10 cellular contexts compared by ENCODE assay signal in genomic region chr13:64928704-64929499, GRCh38.
DNase-seq lines count a peak whose midpoint lies in the region; ATAC-seq and TF ChIP-seq lines count a peak whose summit lies in the region.
"Had no signal": no experiment of that assay in that cellular context is flagged by ENCODE, and none has a peak within 500 bp of the region (broad histone marks: within the 10 kb centered on the region; RNA-seq: fewer than 3 reads in every experiment).

No MANE protein-coding gene starts in this region.

- no peak for TF ChIP-seq CTCF in AG04450 (IDR thresholded peaks at IDR 0.05; ENCODE audit: low read depth, low read length)

- no peak overlapping the region for H3K4me3 ChIP-seq in AG04450 (ENCODE audit: low read depth, low read length)
- no peak overlapping the region for H3K4me3 ChIP-seq in effector memory CD4-positive, alpha-beta T cell (ENCODE audit: insufficient read depth, low read depth, low read length, poor library complexity, severe bottlenecking)
- H3K4me3 ChIP-seq: K562 had no signal

- CTCF ChIA-PET in AG04450 (lab: Charles Lee) = no interaction called here

- H3K27me3 ChIP-seq in AG04450 (ENCODE audit: control insufficient read depth, insufficient read depth, low read length) = no peaks in the 10 kb centered on the region
- no peaks in the 10 kb centered on the region for H3K27me3 ChIP-seq in effector memory CD4-positive, alpha-beta T cell (replicated peaks; ENCODE audit: control insufficient read depth, insufficient read depth, low read length, poor library complexity, severe bottlenecking)

- peak; percentile 27 for DNase-seq in AG04450 (ENCODE audit: low read depth, low spot score)
- DNase-seq in dermis blood vessel endothelial cell = peak; percentile 65
- no peak for DNase-seq in COR-L47 (lab: John Stamatoyannopoulos, UW)
- no peak for DNase-seq in activated CD4-positive, CD25-positive, alpha-beta regulatory T cell (lab: John Stamatoyannopoulos, UW)
- DNase-seq in effector memory CD4-positive, alpha-beta T cell = no peak
- no peak for DNase-seq in midbrain (lab: John Stamatoyannopoulos, UW)
- DNase-seq: CD4-positive, alpha-beta memory T cell had no signal

- POLR2A ChIA-PET in AG04450 (lab: Yijun Ruan, JAX) = no interaction called here

- peaks cover 6% of the 10 kb centered on the region; the same call in 1 of the 2 replicates for H3K9me3 ChIP-seq in AG04450 (ENCODE audit: control insufficient read depth, insufficient read depth, low read length)
- H3K9me3 ChIP-seq in effector memory CD4-positive, alpha-beta T cell (ENCODE audit: control insufficient read depth, low read length) = no peaks in the 10 kb centered on the region

- peak; percentile 79 for ATAC-seq in GM21381 (IDR thresholded peaks at IDR 0.05; ENCODE audit: unreplicated experiment)
- ATAC-seq in HG03457 (IDR thresholded peaks at IDR 0.05; ENCODE audit: unreplicated experiment) = peak; percentile 78
- ATAC-seq: K562 had no signal

- H3K36me3 ChIP-seq in effector memory CD4-positive, alpha-beta T cell (ENCODE audit: control insufficient read depth, insufficient read depth, low read length) = no peaks in the 10 kb centered on the region

- no peaks in the 10 kb centered on the region for H3K4me1 ChIP-seq in effector memory CD4-positive, alpha-beta T cell (ENCODE audit: control insufficient read depth, insufficient read depth, low read length, poor library complexity, severe bottlenecking)

- H3K27ac ChIP-seq in AG04450 (ENCODE audit: low read depth, low read length) = peak overlapping the region; percentile 50
- no peak overlapping the region for H3K27ac ChIP-seq in effector memory CD4-positive, alpha-beta T cell (ENCODE audit: insufficient read depth, low read length, poor library complexity, severe bottlenecking)

Comparison
In these comparisons a context has a peak if more than half of its experiments do, and no peak if none do; other contexts are left out.
1. DNase-seq: peak in AG04450 (single experiment) and dermis blood vessel endothelial cell (single experiment); none in COR-L47 (single experiment), activated CD4-positive, CD25-positive, alpha-beta regulatory T cell (0 of 4), effector memory CD4-positive, alpha-beta T cell (0 of 3) and midbrain (single experiment).